Comparison of ENCODE assay signal across 29 cellular contexts in the genomic region with DNA sequence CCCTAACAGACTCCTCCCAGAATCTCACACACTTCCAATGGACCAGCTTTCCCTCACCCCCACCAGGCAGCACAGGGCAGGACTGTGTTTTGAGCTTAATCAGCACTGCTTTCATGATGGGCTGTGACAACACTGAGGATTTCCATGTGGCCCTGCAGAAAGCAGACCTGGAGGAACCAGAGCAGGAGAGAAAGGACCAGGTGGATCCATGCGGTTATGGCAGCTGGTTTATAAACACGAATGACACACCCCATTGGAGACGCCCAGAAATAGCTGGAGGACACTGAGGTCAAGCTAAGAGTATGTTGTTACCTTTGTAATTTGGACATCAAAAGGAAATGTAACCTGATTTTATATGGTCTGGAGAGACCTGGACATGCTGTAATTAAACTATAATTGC. TPM values are rescaled to one million over a fixed set of nuclear protein-coding genes. Genes with fewer than 3 reads are reported as not detected.
DNase-seq lines count a peak whose midpoint lies in the region; ATAC-seq and TF ChIP-seq lines count a peak whose summit lies in the region.
"Had no signal": no experiment of that assay in that cellular context is flagged by ENCODE, and none has a peak within 500 bp of the region (broad histone marks: within the 10 kb centered on the region; RNA-seq: fewer than 3 reads in every experiment).

No MANE protein-coding gene starts in this region.

- H3K4me1 Mint-ChIP-seq in natural killer cell: peaks cover 77 to 84% of the 10 kb centered on the region in 2 donors
- H3K4me1 Mint-ChIP-seq in natural killer cell treated with Interleukin-12 subunit alpha and Interleukin-12 subunit beta and Interleukin-15 and Interleukin-18, amount 100 ng/mL, for 72 hours (ENCODE audit: low read depth in 2 of 2): peaks cover 66 to 86% of the 10 kb centered on the region in 2 donors

- TF ChIP-seq CTCF in natural killer cell (IDR thresholded peaks at IDR 0.05) (no peak), OCI-LY7 (conservative IDR thresholded peaks at IDR 0.05; ENCODE audit: low read length) (no peak), dorsolateral prefrontal cortex (IDR thresholded peaks at IDR 0.05 in 54 of 56, conservative IDR thresholded peaks at IDR 0.05 in 2 of 56; ENCODE audit: low read depth in 1 of 56, partially characterized antibody in 56 of 56) (no peak)

- H3K4me3 Mint-ChIP-seq in natural killer cell: no peak overlapping the region
- no peak overlapping the region for H3K4me3 Mint-ChIP-seq in natural killer cell treated with Interleukin-12 subunit alpha and Interleukin-12 subunit beta and Interleukin-15 and Interleukin-18, amount 100 ng/mL, for 72 hours
- H3K4me3 Mint-ChIP-seq: activated CD4-positive, alpha-beta T cell treated with anti-CD3 and anti-CD28 coated beads for 36 hours; activated T-cell treated with anti-CD3 and anti-CD28 coated beads, Interleukin-2, amount 50 U/mL, for 24 hours; CD14-positive monocyte; mesothelial cell of epicardium; nephron progenitor cell had no signal

- H3K9me3 ChIP-seq in OCI-LY7 (ENCODE audit: low read length): peaks cover 6% of the 10 kb centered on the region; the same call in 1 of the 2 replicates
- H3K9me3 ChIP-seq: colonic mucosa, esophagus squamous epithelium, gastrocnemius medialis, left ventricle myocardium inferior, ovary had no signal

- H3K79me2 ChIP-seq in OCI-LY7 (ENCODE audit: insufficient read depth, low read depth, low read length): peaks cover 4% of the 10 kb centered on the region; the same call in 1 of the 2 replicates

- intact Hi-C loops in natural killer cell (cut with micrococcal nuclease): no loop called here
- intact Hi-C loops in OCI-LY7 (cut with micrococcal nuclease; ENCODE audit: unreplicated experiment): loop anchor here (10.0 kb wide), 1 partner anchor 428 kb away; a partner anchor contains a TSS
- intact Hi-C loops in dorsolateral prefrontal cortex (cut with DNase I): no loop called here

- H3K27ac ChIP-seq in OCI-LY7 (ENCODE audit: low read depth, low read length, poor library complexity, severe bottlenecking) (peak overlapping the region; percentile 100), dorsolateral prefrontal cortex (peak overlapping the region in 44 of 59 donors; percentile 3 to 98 (median 86))
- H3K27ac ChIP-seq: colonic mucosa, esophagus squamous epithelium, gastrocnemius medialis, left ventricle myocardium inferior, ovary had no signal

- H3K4me3 ChIP-seq in OCI-LY7 (ENCODE audit: low read depth, low read length, poor library complexity, severe bottlenecking) (no peak overlapping the region), dorsolateral prefrontal cortex (no peak overlapping the region)
- H3K4me3 ChIP-seq: colonic mucosa, esophagus squamous epithelium, gastrocnemius medialis, left ventricle myocardium inferior, ovary, smooth muscle cell had no signal

- no peaks in the 10 kb centered on the region for H3K9me2 ChIP-seq in OCI-LY7 (ENCODE audit: insufficient read depth, low read length)

- DNase-seq in natural killer cell: no peak
- DNase-seq in natural killer cell treated with Interleukin-12 subunit alpha and Interleukin-12 subunit beta and Interleukin-15 and Interleukin-18, amount 100 ng/mL, for 72 hours (ENCODE audit: low spot score): no peak
- peak; percentile 52 for DNase-seq in OCI-LY7 (ENCODE audit: low spot score)
- no peak for DNase-seq in dorsolateral prefrontal cortex
- no peak for DNase-seq in C1 segment of cervical spinal cord (lab: John Stamatoyannopoulos, UW)
- no peak for DNase-seq in hepatic stellate cell (ENCODE audit: low spot score)
- DNase-seq: activated CD4-positive, alpha-beta T cell treated with anti-CD3 and anti-CD28 coated beads for 36 hours; activated naive CD4-positive, alpha-beta T cell treated with Interleukin-2 at 50 U/mL for 16 hours; activated T-cell treated with anti-CD3 and anti-CD28 coated beads, Interleukin-2, amount 50 U/mL, for 24 hours; amniotic stem cell; colonic mucosa; esophagus squamous epithelium; gastrocnemius medialis; HCEC 1CT; hippocampal formation; left ventricle myocardium inferior; NCI-H2029; NCI-H226; nephron progenitor cell; ovary; retina; stimulated activated CD4-positive, alpha-beta T cell treated with anti-CD3 and anti-CD28 coated beads, Interleukin-2, amount 100 ng/mL, for 24 hours; T-helper 2 cell had no signal

- no peak for ATAC-seq in natural killer cell
- ATAC-seq in natural killer cell treated with Interleukin-12 subunit alpha and Interleukin-12 subunit beta and Interleukin-15 and Interleukin-18, amount 100 ng/mL, for 72 hours: no peak
- ATAC-seq in GM19455 (IDR thresholded peaks at IDR 0.05; ENCODE audit: unreplicated experiment): no peak
- no peak for ATAC-seq in GM21737 (IDR thresholded peaks at IDR 0.05; ENCODE audit: unreplicated experiment)
- ATAC-seq: activated CD4-positive, alpha-beta T cell treated with anti-CD3 and anti-CD28 coated beads for 36 hours; gastrocnemius medialis; Panc1 had no signal

- H3K27me3 ChIP-seq in dorsolateral prefrontal cortex: no peaks in the 10 kb centered on the region
- H3K27me3 ChIP-seq: colonic mucosa, esophagus squamous epithelium, gastrocnemius medialis, ovary had no signal

- peak overlapping the region; percentile 96 to 97 for H3K27ac Mint-ChIP-seq in natural killer cell
- peak overlapping the region in 1 of 2 donors; percentile 39 for H3K27ac Mint-ChIP-seq in natural killer cell treated with Interleukin-12 subunit alpha and Interleukin-12 subunit beta and Interleukin-15 and Interleukin-18, amount 100 ng/mL, for 72 hours
- H3K27ac Mint-ChIP-seq: activated CD4-positive, alpha-beta T cell treated with anti-CD3 and anti-CD28 coated beads for 36 hours; activated T-cell treated with anti-CD3 and anti-CD28 coated beads, Interleukin-2, amount 50 U/mL, for 24 hours; CD14-positive monocyte; mesothelial cell of epicardium; nephron progenitor cell had no signal

- CTCF ChIA-PET in OCI-LY7 (lab: Charles Lee; ENCODE audit: unreplicated experiment): interaction anchor here (0.5 to 3.9 kb wide), 7 partner anchors 9 to 562 kb away, joined by 3 to 23 read pairs (median 4); a partner anchor contains a TSS

- peaks cover 97% of the 10 kb centered on the region for H3K4me1 ChIP-seq in OCI-LY7 (ENCODE audit: insufficient read depth, low read length, poor library complexity, severe bottlenecking)
- H3K4me1 ChIP-seq: colonic mucosa had no signal

- BruUV-seq in OCI-LY7 (replicated peaks; lab: Mats Ljungman, UMichigan): no TSS peak

- POLR2A ChIA-PET in OCI-LY7 (lab: Charles Lee): interaction anchor here (1.9 to 11.4 kb wide), 5 partner anchors 8 to 76 kb away, joined by 9 to 196 read pairs (median 98); a partner anchor contains a TSS

- H3K4me2 ChIP-seq in OCI-LY7 (ENCODE audit: low read length): peak overlapping the region; percentile 94
- H3K4me2 ChIP-seq: smooth muscle cell had no signal

- no peaks in the 10 kb centered on the region for H3K27me3 Mint-ChIP-seq in natural killer cell (ENCODE audit: low read depth in 2 of 2)
- H3K27me3 Mint-ChIP-seq in natural killer cell treated with Interleukin-12 subunit alpha and Interleukin-12 subunit beta and Interleukin-15 and Interleukin-18, amount 100 ng/mL, for 72 hours: no peaks in the 10 kb centered on the region
- H3K27me3 Mint-ChIP-seq: activated CD4-positive, alpha-beta T cell treated with anti-CD3 and anti-CD28 coated beads for 36 hours; activated T-cell treated with anti-CD3 and anti-CD28 coated beads, Interleukin-2, amount 50 U/mL, for 24 hours had no signal

- no peaks in the 10 kb centered on the region for H3K9me3 Mint-ChIP-seq in natural killer cell
- peaks cover 7% of the 10 kb centered on the region for H3K9me3 Mint-ChIP-seq in natural killer cell treated with Interleukin-12 subunit alpha and Interleukin-12 subunit beta and Interleukin-15 and Interleukin-18, amount 100 ng/mL, for 72 hours
- H3K9me3 Mint-ChIP-seq: mesothelial cell of epicardium, nephron progenitor cell had no signal

- H3K36me3 ChIP-seq in OCI-LY7 (ENCODE audit: insufficient read depth, low read length): no peaks in the 10 kb centered on the region
- H3K36me3 ChIP-seq: colonic mucosa, esophagus squamous epithelium, gastrocnemius medialis, left ventricle myocardium inferior, ovary had no signal

- H4K20me1 ChIP-seq in OCI-LY7 (ENCODE audit: insufficient read depth, low read length): no peaks in the 10 kb centered on the region

- no peaks in the 10 kb centered on the region for H3K36me3 Mint-ChIP-seq in natural killer cell
- no peaks in the 10 kb centered on the region for H3K36me3 Mint-ChIP-seq in natural killer cell treated with Interleukin-12 subunit alpha and Interleukin-12 subunit beta and Interleukin-15 and Interleukin-18, amount 100 ng/mL, for 72 hours
- H3K36me3 Mint-ChIP-seq: CD14-positive monocyte, mesothelial cell of epicardium had no signal

- H2AFZ ChIP-seq in OCI-LY7 (ENCODE audit: low read length): peak overlapping the region; percentile 84

RNA-seq across cellular contexts. Expression of a gene that starts 31.7 kb away (rescaled TPM):
- total RNA-seq in natural killer cell: 100 to 1,000 TPM; 103 to 112 (median 111) TPM
- total RNA-seq in natural killer cell treated with Interleukin-12 subunit alpha and Interleukin-12 subunit beta and Interleukin-15 and Interleukin-18, amount 100 ng/mL, for 72 hours: 10 to 100 TPM; 36.8 to 40.4 TPM
- 11.9 and 18.8 TPM in 2 replicates for total RNA-seq in OCI-LY7 (2014; rRNA removed; shearing (Covaris generic))
- total RNA-seq in OCI-LY7 (2022): 20.6 and 26.4 TPM in 2 replicates
- total RNA-seq in dorsolateral prefrontal cortex: 10 to 100 TPM; 24.1 to 66.9 (median 36.4) TPM
